Comparison of ENCODE assay signal across 29 cellular contexts in genomic region chr16:20327444-20328041, GRCh38. TPM values are rescaled to one million over a fixed set of nuclear protein-coding genes. Genes with fewer than 3 reads are reported as not detected.
DNase-seq lines count a peak whose midpoint lies in the region; ATAC-seq and TF ChIP-seq lines count a peak whose summit lies in the region.
"Had no signal": no experiment of that assay in that cellular context is flagged by ENCODE, and none has a peak within 500 bp of the region (broad histone marks: within the 10 kb centered on the region; RNA-seq: fewer than 3 reads in every experiment).

Gene GP2, minus strand, starts transcription at chr16:20327513. Its CDS starts 1,082 bp downstream, at chr16:20326431.

- no peaks in the 10 kb centered on the region for H3K27me3 ChIP-seq in neural progenitor cell
- H3K27me3 ChIP-seq: ascending aorta, gastrocnemius medialis had no signal

- no peak for TF ChIP-seq CTCF in WTC11 (IDR thresholded peaks at IDR 0.05)
- TF ChIP-seq CTCF in neural progenitor cell (IDR thresholded peaks at IDR 0.05), result peak; percentile 14

- H4K20me1 ChIP-seq in neural progenitor cell (ENCODE audit: low read depth), result no peaks in the 10 kb centered on the region

- no peak within 1 kb of the TSS for H3K27ac Mint-ChIP-seq in WTC11
- no peak within 1 kb of the TSS for H3K27ac Mint-ChIP-seq in neural progenitor cell
- H3K27ac Mint-ChIP-seq: activated naive CD8-positive, alpha-beta T cell treated with anti-CD3 and anti-CD28 coated beads for 36 hours; nephron had no signal

- H3K79me2 ChIP-seq in neural progenitor cell (ENCODE audit: low read depth), result no peaks in the 10 kb centered on the region

- peak; percentile 71 for ATAC-seq in WTC11
- no peak for ATAC-seq in HG02973 (IDR thresholded peaks at IDR 0.05; ENCODE audit: unreplicated experiment)
- no peak for ATAC-seq in HG02623 (IDR thresholded peaks at IDR 0.05; ENCODE audit: unreplicated experiment)
- ATAC-seq: gastrocnemius medialis; sciatic nerve; stimulated activated naive CD8-positive, alpha-beta T cell treated with anti-CD3 and anti-CD28 coated beads, Interleukin-15, amount 100 ng/mL, for 72 hours had no signal

- no peak within 1 kb of the TSS for H3K4me2 ChIP-seq in neural progenitor cell

- peaks cover 5% of the 10 kb centered on the region; the same call in 1 of the 2 replicates for H3K4me1 Mint-ChIP-seq in WTC11
- peaks cover under 1% of the 10 kb centered on the region for H3K4me1 Mint-ChIP-seq in neural progenitor cell
- H3K4me1 Mint-ChIP-seq: activated naive CD8-positive, alpha-beta T cell treated with anti-CD3 and anti-CD28 coated beads for 36 hours; nephron; stimulated activated naive CD8-positive, alpha-beta T cell treated with anti-CD3 and anti-CD28 coated beads, Interleukin-15, amount 100 ng/mL, for 72 hours had no signal

- no peak within 1 kb of the TSS for H3K4me3 ChIP-seq in neural progenitor cell
- H3K4me3 ChIP-seq: ascending aorta, esophagus squamous epithelium, gastrocnemius medialis had no signal

- H3K36me3 ChIP-seq in neural progenitor cell, result no peaks in the 10 kb centered on the region
- H3K36me3 ChIP-seq: ascending aorta, esophagus squamous epithelium, gastrocnemius medialis had no signal

- H3K9ac ChIP-seq in neural progenitor cell, result no peak within 1 kb of the TSS

- H3K9me3 Mint-ChIP-seq in WTC11 (no peaks in the 10 kb centered on the region), neural progenitor cell (no peaks in the 10 kb centered on the region)
- H3K9me3 Mint-ChIP-seq: activated naive CD8-positive, alpha-beta T cell treated with anti-CD3 and anti-CD28 coated beads for 36 hours; nephron; stimulated activated naive CD8-positive, alpha-beta T cell treated with anti-CD3 and anti-CD28 coated beads, Interleukin-15, amount 100 ng/mL, for 72 hours had no signal

- CTCF ChIA-PET in WTC11 (lab: Charles Lee), result no interaction called here

- no peaks in the 10 kb centered on the region for H3K9me3 ChIP-seq in neural progenitor cell (ENCODE audit: low read depth)
- H3K9me3 ChIP-seq: ascending aorta, esophagus squamous epithelium, gastrocnemius medialis had no signal

- H3K4me3 Mint-ChIP-seq in WTC11 (no peak within 1 kb of the TSS), neural progenitor cell (no peak within 1 kb of the TSS)
- H3K4me3 Mint-ChIP-seq: activated naive CD8-positive, alpha-beta T cell treated with anti-CD3 and anti-CD28 coated beads for 36 hours; nephron; stimulated activated naive CD8-positive, alpha-beta T cell treated with anti-CD3 and anti-CD28 coated beads, Interleukin-15, amount 100 ng/mL, for 72 hours had no signal

- H3K27me3 Mint-ChIP-seq in WTC11 (ENCODE audit: low read depth) (no peaks in the 10 kb centered on the region), neural progenitor cell (ENCODE audit: insufficient read depth, low read depth) (peaks cover 4% of the 10 kb centered on the region)
- H3K27me3 Mint-ChIP-seq: activated naive CD8-positive, alpha-beta T cell treated with anti-CD3 and anti-CD28 coated beads for 36 hours had no signal

- no peaks in the 10 kb centered on the region for H3K36me3 Mint-ChIP-seq in WTC11
- H3K36me3 Mint-ChIP-seq in neural progenitor cell, result no peaks in the 10 kb centered on the region
- H3K36me3 Mint-ChIP-seq: activated naive CD8-positive, alpha-beta T cell treated with anti-CD3 and anti-CD28 coated beads for 36 hours had no signal

- no peak within 1 kb of the TSS for H3K27ac ChIP-seq in neural progenitor cell
- H3K27ac ChIP-seq: ascending aorta, esophagus squamous epithelium, gastrocnemius medialis had no signal

- H2AFZ ChIP-seq in neural progenitor cell (replicated peaks), result no peak within 1 kb of the TSS

- in situ Hi-C loops in G401 (cut with HindIII; ENCODE audit: low sequenced_read_pairs), result no loop called here

- no peaks in the 10 kb centered on the region for H3F3A ChIP-seq in neural progenitor cell (ENCODE audit: low read depth)

- peak; percentile 9 for DNase-seq in ELF-1 (ENCODE audit: low read depth, low spot score)
- DNase-seq in NCI-H345 (lab: John Stamatoyannopoulos, UW), result peak; percentile 70
- DNase-seq in WTC11 (ENCODE audit: low spot score), result peak; percentile 25
- DNase-seq in neural progenitor cell (ENCODE audit: low spot score), result peak; percentile 36
- no peak for DNase-seq in G401 (ENCODE audit: low spot score)
- DNase-seq in stimulated activated naive CD4-positive, alpha-beta T cell treated with Interleukin-2 at 50 U/mL for 16 hours (lab: John Stamatoyannopoulos, UW), result no peak
- DNase-seq: activated CD4-positive, alpha-beta T cell treated with anti-CD3 and anti-CD28 coated beads, Interleukin-2, amount 50 U/mL, for 48 hours; activated CD4-positive, CD25-positive, alpha-beta regulatory T cell; activated CD8-positive, alpha-beta memory T cell treated with anti-CD3 and anti-CD28 coated beads, Interleukin-2, amount 50 U/mL, for 48 hours; activated naive CD8-positive, alpha-beta T cell treated with anti-CD3 and anti-CD28 coated beads for 36 hours; caudate nucleus; esophagus squamous epithelium; gastrocnemius medialis; hippocampal formation; IMR-90; islet precursor cell; NCI-H1105; NCI-H2107; NCI-H524; stimulated activated CD4-positive, alpha-beta T cell treated with anti-CD3 and anti-CD28 coated beads, Interleukin-15, amount 100 ng/mL, for 24 hours; stimulated activated naive CD8-positive, alpha-beta T cell treated with anti-CD3 and anti-CD28 coated beads, Interleukin-15, amount 100 ng/mL, for 72 hours; T-helper 9 cell; trophoblast cell had no signal

- POLR2A ChIA-PET in WTC11 (lab: Charles Lee), result no interaction called here

- no peaks in the 10 kb centered on the region for H3K4me1 ChIP-seq in neural progenitor cell
- H3K4me1 ChIP-seq: ascending aorta, esophagus squamous epithelium, gastrocnemius medialis had no signal

TF ChIP-seq in WTC11, 78 proteins besides CTCF, POLR2A, EP300 and RAD21 (continues in another document):
- no peak for TF ChIP-seq E2F4 (CRISPR knock-in tag; IDR thresholded peaks at IDR 0.05; ENCODE audit: borderline replicate concordance, low read depth)
- no peak for TF ChIP-seq NR2C2 (CRISPR knock-in tag; IDR thresholded peaks at IDR 0.05)
- no peak for TF ChIP-seq TEAD1 (CRISPR knock-in tag; IDR thresholded peaks at IDR 0.05)
- no peak for TF ChIP-seq ZNF532 (CRISPR knock-in tag; IDR thresholded peaks at IDR 0.05; ENCODE audit: borderline replicate concordance)
- no peak for TF ChIP-seq ATF3 (CRISPR knock-in tag; conservative IDR thresholded peaks at IDR 0.05)

RNA-seq across cellular contexts. Expression of gene GP2, which starts in this region (rescaled TPM):
- total RNA-seq in WTC11 (2021) (6.0 to 8.3 TPM (median 6.6 TPM) in 3 replicates), neural progenitor cell (ENCODE audit: low replicate concordance) (not detected in 2 replicates)
- total RNA-seq in G401 (2014; rRNA removed; shearing (Covaris generic)), result not detected in 2 replicates
- total RNA-seq: activated naive CD8-positive, alpha-beta T cell treated with anti-CD3 and anti-CD28 coated beads for 36 hours; esophagus squamous epithelium; gastrocnemius medialis; IMR-90; mononuclear cell had no signal

Comparison
In these comparisons a context has a peak if more than half of its experiments do, and no peak if none do; other contexts are left out.
1. Peak in DNase-seq in neural progenitor cell; RNA of the gene not detected or under 1 TPM.
2. DNase-seq: peak in ELF-1 (single experiment), NCI-H345 (single experiment) and WTC11 (single experiment); none in G401 (single experiment) and stimulated activated naive CD4-positive, alpha-beta T cell treated with Interleukin-2 at 50 U/mL for 16 hours (single experiment).